In genomic region chr11:68142028-68142412, GRCh38 we compare ENCODE assay signal across 10 cellular contexts. TPM values are rescaled to one million over a fixed set of nuclear protein-coding genes. Genes with fewer than 3 reads are reported as not detected.
DNase-seq lines count a peak whose midpoint lies in the region; ATAC-seq and TF ChIP-seq lines count a peak whose summit lies in the region.
"Had no signal": no experiment of that assay in that cellular context is flagged by ENCODE, and none has a peak within 500 bp of the region (broad histone marks: within the 10 kb centered on the region; RNA-seq: fewer than 3 reads in every experiment).

No MANE protein-coding gene starts in this region.

- H3K27ac ChIP-seq in vagina (no peak overlapping the region), transverse colon (no peak overlapping the region)
- H3K27ac ChIP-seq: uterus had no signal

- H3K9me3 ChIP-seq in vagina (no peaks in the 10 kb centered on the region), transverse colon (no peaks in the 10 kb centered on the region)
- H3K9me3 ChIP-seq: uterus had no signal

- H3K4me3 ChIP-seq in vagina (no peak overlapping the region), transverse colon (no peak overlapping the region)
- H3K4me3 ChIP-seq: uterus had no signal

- no peak for TF ChIP-seq POLR2A in vagina (IDR thresholded peaks at IDR 0.05)
- TF ChIP-seq POLR2A in transverse colon (IDR thresholded peaks at IDR 0.05), result no peak

- H3K36me3 ChIP-seq in vagina (no peaks in the 10 kb centered on the region), transverse colon (no peaks in the 10 kb centered on the region)
- H3K36me3 ChIP-seq: uterus had no signal

- intact Hi-C loops in vagina (cut with DNase I) (no loop called here), transverse colon (cut with DNase I; ENCODE audit: low total_unique reads) (no loop called here)

- H3K4me1 ChIP-seq in vagina (peaks cover 47% of the 10 kb centered on the region), transverse colon (peaks cover 14 to 32% (median 15%) of the 10 kb centered on the region in 4 donors)
- H3K4me1 ChIP-seq: uterus had no signal

- WGBS in transverse colon (ENCODE audit: low coverage in 1 of 2), 2 donors, result 77 to 80% methylated on average over 9 to 13 of the region's 13 CpGs

- no peak for TF ChIP-seq EP300 in transverse colon (IDR thresholded peaks at IDR 0.05; ENCODE audit: low read depth)

- DNase-seq in M059J (ENCODE audit: low read depth), result peak; percentile 80
- DNase-seq in activated CD4-positive, alpha-beta T cell treated with anti-CD3 and anti-CD28 coated beads for 4 hours, result peak; percentile 45 to 59
- peak; percentile 12 for DNase-seq in germinal center (ENCODE audit: low spot score)
- peak; percentile 35 to 38 for DNase-seq in stimulated activated CD8-positive, alpha-beta memory T cell treated with anti-CD3 and anti-CD28 coated beads, Interleukin-7, amount 100 ng/mL, for 4 hours (ENCODE audit: low read depth in 2 of 2)
- no peak for DNase-seq in vagina (ENCODE audit: extremely low spot score in 2 of 2)
- no peak for DNase-seq in transverse colon
- DNase-seq in SHP77 (lab: John Stamatoyannopoulos, UW), result no peak
- DNase-seq: NCI-H1694, uterus had no signal

- TF ChIP-seq CTCF in vagina (IDR thresholded peaks at IDR 0.05) (no peak), transverse colon (IDR thresholded peaks at IDR 0.05) (no peak)

- H3K27me3 ChIP-seq in vagina, result no peaks in the 10 kb centered on the region
- H3K27me3 ChIP-seq in transverse colon, result no peaks in the 10 kb centered on the region
- H3K27me3 ChIP-seq: uterus had no signal

- no peak for ATAC-seq in GM21737 (IDR thresholded peaks at IDR 0.05; ENCODE audit: unreplicated experiment)

- in situ Hi-C loops in transverse colon (cut with MboI; ENCODE audit: low pct_ligation_motif_present in 1 of 4, low pct_unique_long_range_greater_than_20kb in 1 of 4, low sequenced_read_pairs in 3 of 4), result no loop called here

RNA-seq across cellular contexts. Expression of gene CHKA, which starts 20.8 kb away (rescaled TPM):
- total RNA-seq in M059J (2014; rRNA removed; shearing (Covaris generic)), result 8.7 and 13.7 TPM in 2 replicates
- 18.2 TPM for total RNA-seq in vagina
- 100 to 1,000 TPM in 3 of 4 donors, 10 to 100 TPM in 1; 41.6 to 253 (median 121) TPM for total RNA-seq in transverse colon

Comparison
In these comparisons a context has a peak if more than half of its experiments do, and no peak if none do; other contexts are left out.
1. DNase-seq: peak in M059J (single experiment), activated CD4-positive, alpha-beta T cell treated with anti-CD3 and anti-CD28 coated beads for 4 hours (2 of 2), germinal center (single experiment) and stimulated activated CD8-positive, alpha-beta memory T cell treated with anti-CD3 and anti-CD28 coated beads, Interleukin-7, amount 100 ng/mL, for 4 hours (2 of 2); none in vagina (0 of 2), transverse colon (single experiment) and SHP77 (0 of 2).